In genomic region chr1:235152235-235152634, GRCh38 we compare ENCODE assay signal across 1 cellular context.
TF ChIP-seq lines count a peak whose summit lies in the region.

No MANE protein-coding gene starts in this region.

TF ChIP-seq in IMR-90, 13 proteins besides CTCF, POLR2A, EP300 and RAD21 (continued from another document):
- no peak for TF ChIP-seq CHD1 (IDR thresholded peaks at IDR 0.05; ENCODE audit: low read depth, low read length)
